Comparison of ENCODE assay signal across 25 cellular contexts in the genomic region with DNA sequence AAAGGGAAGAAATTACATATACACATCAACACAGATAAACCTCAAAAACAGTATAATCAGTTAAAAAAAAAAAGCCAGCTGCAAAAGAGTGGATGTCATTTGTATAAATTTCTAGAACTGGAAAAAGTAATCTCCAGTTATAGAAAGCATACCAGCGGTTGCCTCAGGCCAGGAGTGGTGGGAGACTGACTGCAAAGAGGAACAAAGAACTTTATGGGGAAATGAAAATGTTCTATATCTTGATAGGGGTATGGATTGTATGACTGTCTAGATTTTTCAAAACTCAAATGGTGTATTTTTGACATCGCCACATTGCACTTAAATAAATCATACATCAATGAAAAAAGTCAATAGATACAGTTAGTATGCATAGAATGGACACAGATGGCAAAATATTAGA.
"Had no signal": no experiment of that assay in that cellular context is flagged by ENCODE, and none has a peak within 500 bp of the region (broad histone marks: within the 10 kb centered on the region; RNA-seq: fewer than 3 reads in every experiment).

No MANE protein-coding gene starts in this region.

- H3K36me3 ChIP-seq: breast epithelium, right lobe of liver, thoracic aorta, uterus had no signal

- H3K27ac Mint-ChIP-seq: activated CD8-positive, alpha-beta memory T cell treated with anti-CD3 and anti-CD28 coated beads, Interleukin-2, amount 10 ng/mL, durations not matched to agents 7 days and 5 days; activated CD8-positive, alpha-beta T cell treated with anti-CD3 and anti-CD28 coated beads, Interleukin-2, amount 10 ng/mL, durations not matched to agents 7 days and 5 days; activated naive CD4-positive, alpha-beta T cell treated with anti-CD3 and anti-CD28 coated beads, Interleukin-2, amount 50 U/mL, for 72 hours; activated T-helper 2 cell treated with anti-CD3 and anti-CD28 coated beads, Interferon-gamma antibody, Interleukin-2, Interleukin-4, amounts not matched to agents 10 μg/mL and 5 μg/mL and 100 μg/mL, durations not matched to agents 14 hours and 24 hours and 36 hours; stimulated activated naive CD8-positive, alpha-beta T cell treated with anti-CD3 and anti-CD28 coated beads, Interleukin-15, Interleukin-2, amounts not matched to agents 100 ng/mL and 50 ng/mL, for 24 hours; type B pancreatic cell; WTC11 had no signal

- H3K4me3 Mint-ChIP-seq: activated CD8-positive, alpha-beta memory T cell treated with anti-CD3 and anti-CD28 coated beads, Interleukin-2, amount 10 ng/mL, durations not matched to agents 7 days and 5 days; activated CD8-positive, alpha-beta T cell treated with anti-CD3 and anti-CD28 coated beads, Interleukin-2, amount 10 ng/mL, durations not matched to agents 7 days and 5 days; central memory CD8-positive, alpha-beta T cell; natural killer cell treated with Interleukin-12 subunit alpha and Interleukin-12 subunit beta and Interleukin-15 and Interleukin-18, amount 100 ng/mL, for 72 hours; stimulated activated naive CD8-positive, alpha-beta T cell treated with anti-CD3 and anti-CD28 coated beads, Interleukin-15, Interleukin-2, amounts not matched to agents 100 ng/mL and 50 ng/mL, for 24 hours; type B pancreatic cell; WTC11 had no signal

- H3K9me3 ChIP-seq: breast epithelium, esophagus muscularis mucosa, left lung, lower lobe of right lung, right lobe of liver, thoracic aorta, uterus had no signal

- H3K27me3 ChIP-seq: breast epithelium, esophagus muscularis mucosa, left lung, right lobe of liver, uterus had no signal

- H3K4me3 ChIP-seq: breast epithelium, esophagus muscularis mucosa, left lung, lower lobe of right lung, right lobe of liver, thoracic aorta, uterus had no signal

- H3K27me3 Mint-ChIP-seq: activated CD8-positive, alpha-beta memory T cell treated with anti-CD3 and anti-CD28 coated beads, Interleukin-2, amount 10 ng/mL, durations not matched to agents 7 days and 5 days; central memory CD8-positive, alpha-beta T cell; natural killer cell treated with Interleukin-12 subunit alpha and Interleukin-12 subunit beta and Interleukin-15 and Interleukin-18, amount 100 ng/mL, for 72 hours; stimulated activated naive CD8-positive, alpha-beta T cell treated with anti-CD3 and anti-CD28 coated beads, Interleukin-15, Interleukin-2, amounts not matched to agents 100 ng/mL and 50 ng/mL, for 24 hours had no signal

- H3K4me1 Mint-ChIP-seq: activated CD8-positive, alpha-beta memory T cell treated with anti-CD3 and anti-CD28 coated beads, Interleukin-2, amount 10 ng/mL, durations not matched to agents 7 days and 5 days; central memory CD8-positive, alpha-beta T cell had no signal

- H3K36me3 Mint-ChIP-seq: WTC11 had no signal

- H3K4me1 ChIP-seq: breast epithelium, esophagus muscularis mucosa, left lung, lower lobe of right lung, right lobe of liver, uterus had no signal

- ATAC-seq: activated CD8-positive, alpha-beta memory T cell treated with anti-CD3 and anti-CD28 coated beads, Interleukin-2, amount 10 ng/mL, durations not matched to agents 7 days and 5 days; activated CD8-positive, alpha-beta T cell treated with anti-CD3 and anti-CD28 coated beads, Interleukin-2, amount 10 ng/mL, durations not matched to agents 7 days and 5 days; activated naive CD4-positive, alpha-beta T cell treated with anti-CD3 and anti-CD28 coated beads, Interleukin-2, amount 50 U/mL, for 72 hours; left lung; lower lobe of right lung; natural killer cell treated with Interleukin-12 subunit alpha and Interleukin-12 subunit beta and Interleukin-15 and Interleukin-18, amount 100 ng/mL, for 72 hours; right lobe of liver; WTC11 had no signal

- DNase-seq: activated CD4-positive, alpha-beta T cell treated with anti-CD3 and anti-CD28 coated beads, Interleukin-2, amount 50 U/mL, for 1 hour; activated CD8-positive, alpha-beta memory T cell treated with anti-CD3 and anti-CD28 coated beads, Interleukin-2, amount 10 ng/mL, durations not matched to agents 7 days and 5 days; activated CD8-positive, alpha-beta T cell treated with anti-CD3 and anti-CD28 coated beads, Interleukin-2, amount 10 ng/mL, durations not matched to agents 7 days and 5 days; activated T-cell treated with anti-CD3 and anti-CD28 coated beads, Interleukin-2, amount 50 U/mL, for 48 hours; dermis blood vessel endothelial cell; effector CD4-positive, alpha-beta T cell; foreskin melanocyte; kidney glomerular epithelial cell; left lung; lower lobe of right lung; mesendoderm; right lobe of liver; stimulated activated CD4-positive, alpha-beta T cell treated with anti-CD3 and anti-CD28 coated beads, Interleukin-2, amount 100 ng/mL, for 48 hours; T1000; uterus had no signal

- H3K9me3 Mint-ChIP-seq: type B pancreatic cell had no signal
